8 cellular contexts compared by ENCODE assay signal in the genomic region with DNA sequence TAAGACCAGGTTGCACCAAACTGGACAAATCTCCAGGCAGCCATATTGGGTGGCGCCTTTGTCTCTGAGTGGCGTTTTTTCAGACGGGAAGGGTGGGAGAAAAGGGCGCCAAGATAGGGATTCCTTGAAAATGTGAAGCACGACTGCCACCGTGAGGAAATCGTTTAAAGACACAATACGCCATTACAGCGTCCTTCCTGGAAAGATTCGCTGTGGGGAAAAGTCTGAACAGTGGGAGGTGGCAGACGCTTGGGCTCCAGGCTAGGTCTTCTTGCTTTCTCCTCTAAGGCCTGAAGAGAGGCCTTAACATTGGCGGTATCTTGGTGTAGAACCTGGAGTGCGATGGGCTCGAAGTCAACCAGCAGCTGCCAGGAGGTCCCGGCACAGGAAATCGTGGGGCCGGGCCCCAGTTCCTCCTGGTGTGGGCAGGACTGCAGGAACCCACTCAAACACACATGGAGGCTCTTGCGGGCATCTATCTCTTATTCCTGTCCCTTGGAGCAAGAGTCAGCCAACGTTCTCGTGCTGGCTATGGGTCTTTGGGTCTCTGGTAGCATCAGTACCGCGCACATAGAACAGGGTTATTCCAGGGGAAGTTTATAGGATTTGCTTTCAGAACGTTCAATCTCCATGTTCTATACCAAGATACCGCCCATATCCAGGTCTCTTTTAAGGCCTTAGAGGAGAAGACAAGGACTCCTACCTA.
DNase-seq lines count a peak whose midpoint lies in the region; ATAC-seq lines count a peak whose summit lies in the region.

No MANE protein-coding gene starts in this region.

- no peaks in the 10 kb centered on the region for H3K4me1 Mint-ChIP-seq in natural killer cell treated with Interleukin-12 subunit alpha and Interleukin-12 subunit beta and Interleukin-15 and Interleukin-18, amount 100 ng/mL, for 72 hours (ENCODE audit: low read depth in 2 of 2)

- ATAC-seq in HG03025 (IDR thresholded peaks at IDR 0.05; ENCODE audit: low FRiP score, unreplicated experiment): peak; percentile 57
- peak in 1 of 2 donors; percentile 79 for ATAC-seq in natural killer cell treated with Interleukin-12 subunit alpha and Interleukin-12 subunit beta and Interleukin-15 and Interleukin-18, amount 100 ng/mL, for 72 hours
- ATAC-seq in GM19397 (IDR thresholded peaks at IDR 0.05; ENCODE audit: unreplicated experiment): no peak
- ATAC-seq in GM18498 (IDR thresholded peaks at IDR 0.05; ENCODE audit: unreplicated experiment): no peak

- H3K9me3 Mint-ChIP-seq in natural killer cell treated with Interleukin-12 subunit alpha and Interleukin-12 subunit beta and Interleukin-15 and Interleukin-18, amount 100 ng/mL, for 72 hours: no peaks in the 10 kb centered on the region

- H3K4me3 Mint-ChIP-seq in natural killer cell treated with Interleukin-12 subunit alpha and Interleukin-12 subunit beta and Interleukin-15 and Interleukin-18, amount 100 ng/mL, for 72 hours: no peak overlapping the region

- H3K27ac Mint-ChIP-seq in natural killer cell treated with Interleukin-12 subunit alpha and Interleukin-12 subunit beta and Interleukin-15 and Interleukin-18, amount 100 ng/mL, for 72 hours: peak overlapping the region in 1 of 2 donors; percentile 77

- no peaks in the 10 kb centered on the region for H3K36me3 Mint-ChIP-seq in natural killer cell treated with Interleukin-12 subunit alpha and Interleukin-12 subunit beta and Interleukin-15 and Interleukin-18, amount 100 ng/mL, for 72 hours

- H3K27me3 Mint-ChIP-seq in natural killer cell treated with Interleukin-12 subunit alpha and Interleukin-12 subunit beta and Interleukin-15 and Interleukin-18, amount 100 ng/mL, for 72 hours: no peaks in the 10 kb centered on the region

- DNase-seq in GDM1 (lab: John Stamatoyannopoulos, UW): peak; percentile 81
- DNase-seq in activated gamma-delta T cell treated with Interleukin-2 at 50 U/mL for 16 hours: peak; percentile 75
- peak; percentile 70 for DNase-seq in natural killer cell treated with Interleukin-12 subunit alpha and Interleukin-12 subunit beta and Interleukin-15 and Interleukin-18, amount 100 ng/mL, for 72 hours (ENCODE audit: low spot score)
- no peak for DNase-seq in KG1 (lab: John Stamatoyannopoulos, UW)
- no peak for DNase-seq in superior temporal gyrus (ENCODE audit: extremely low spot score)

Comparison
In these comparisons a context has a peak if more than half of its experiments do, and no peak if none do; other contexts are left out.
1. DNase-seq: peak in GDM1 (single experiment), activated gamma-delta T cell treated with Interleukin-2 at 50 U/mL for 16 hours (single experiment) and natural killer cell treated with Interleukin-12 subunit alpha and Interleukin-12 subunit beta and Interleukin-15 and Interleukin-18, amount 100 ng/mL, for 72 hours (single experiment); none in KG1 (single experiment) and superior temporal gyrus (single experiment).